3 cellular contexts compared by ENCODE assay signal in the genomic region with DNA sequence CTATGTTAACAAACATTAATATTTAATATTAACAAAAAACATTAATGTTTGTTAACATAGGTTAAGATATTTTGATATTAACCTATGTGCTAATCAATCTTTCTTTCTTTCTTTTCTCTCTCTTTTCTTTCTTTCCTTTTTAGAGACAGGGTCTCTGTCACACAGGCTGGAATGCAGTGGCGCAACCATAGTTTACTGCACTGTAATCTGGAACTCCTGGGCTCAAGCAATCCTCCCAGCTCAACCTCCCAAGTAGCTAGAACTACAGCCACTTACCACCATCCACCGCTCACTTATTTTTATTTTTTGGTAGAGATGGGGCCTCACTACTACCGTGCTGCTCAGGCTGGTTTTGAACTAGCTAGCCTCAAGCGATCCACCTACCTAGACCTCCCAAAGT.
TF ChIP-seq lines count a peak whose summit lies in the region.

No MANE protein-coding gene starts in this region.

TF ChIP-seq in IMR-90, 13 proteins besides CTCF, POLR2A, EP300 and RAD21:
- TF ChIP-seq SMC3 (IDR thresholded peaks at IDR 0.05; ENCODE audit: low read depth, low read length) (no peak), CEBPB (IDR thresholded peaks at IDR 0.05; ENCODE audit: low read depth, low read length) (peak; percentile 55), FOS (IDR thresholded peaks at IDR 0.05; ENCODE audit: low read depth, low read length) (no peak)

TF ChIP-seq in WTC11, 78 proteins besides CTCF, POLR2A, EP300 and RAD21:
- TF ChIP-seq NR3C1 (CRISPR knock-in tag; conservative IDR thresholded peaks at IDR 0.05; ENCODE audit: low read depth) (no peak), GTF2I (CRISPR knock-in tag; conservative IDR thresholded peaks at IDR 0.05) (no peak)
- TF ChIP-seq, protein P1, sequence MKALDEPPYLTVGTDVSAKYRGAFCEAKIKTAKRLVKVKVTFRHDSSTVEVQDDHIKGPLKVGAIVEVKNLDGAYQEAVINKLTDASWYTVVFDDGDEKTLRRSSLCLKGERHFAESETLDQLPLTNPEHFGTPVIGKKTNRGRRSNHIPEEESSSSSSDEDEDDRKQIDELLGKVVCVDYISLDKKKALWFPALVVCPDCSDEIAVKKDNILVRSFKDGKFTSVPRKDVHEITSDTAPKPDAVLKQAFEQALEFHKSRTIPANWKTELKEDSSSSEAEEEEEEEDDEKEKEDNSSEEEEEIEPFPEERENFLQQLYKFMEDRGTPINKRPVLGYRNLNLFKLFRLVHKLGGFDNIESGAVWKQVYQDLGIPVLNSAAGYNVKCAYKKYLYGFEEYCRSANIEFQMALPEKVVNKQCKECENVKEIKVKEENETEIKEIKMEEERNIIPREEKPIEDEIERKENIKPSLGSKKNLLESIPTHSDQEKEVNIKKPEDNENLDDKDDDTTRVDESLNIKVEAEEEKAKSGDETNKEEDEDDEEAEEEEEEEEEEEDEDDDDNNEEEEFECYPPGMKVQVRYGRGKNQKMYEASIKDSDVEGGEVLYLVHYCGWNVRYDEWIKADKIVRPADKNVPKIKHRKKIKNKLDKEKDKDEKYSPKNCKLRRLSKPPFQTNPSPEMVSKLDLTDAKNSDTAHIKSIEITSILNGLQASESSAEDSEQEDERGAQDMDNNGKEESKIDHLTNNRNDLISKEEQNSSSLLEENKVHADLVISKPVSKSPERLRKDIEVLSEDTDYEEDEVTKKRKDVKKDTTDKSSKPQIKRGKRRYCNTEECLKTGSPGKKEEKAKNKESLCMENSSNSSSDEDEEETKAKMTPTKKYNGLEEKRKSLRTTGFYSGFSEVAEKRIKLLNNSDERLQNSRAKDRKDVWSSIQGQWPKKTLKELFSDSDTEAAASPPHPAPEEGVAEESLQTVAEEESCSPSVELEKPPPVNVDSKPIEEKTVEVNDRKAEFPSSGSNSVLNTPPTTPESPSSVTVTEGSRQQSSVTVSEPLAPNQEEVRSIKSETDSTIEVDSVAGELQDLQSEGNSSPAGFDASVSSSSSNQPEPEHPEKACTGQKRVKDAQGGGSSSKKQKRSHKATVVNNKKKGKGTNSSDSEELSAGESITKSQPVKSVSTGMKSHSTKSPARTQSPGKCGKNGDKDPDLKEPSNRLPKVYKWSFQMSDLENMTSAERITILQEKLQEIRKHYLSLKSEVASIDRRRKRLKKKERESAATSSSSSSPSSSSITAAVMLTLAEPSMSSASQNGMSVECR (CRISPR knock-in tag; IDR thresholded peaks at IDR 0.05; ENCODE audit: borderline replicate concordance), result no peak

TF ChIP-seq in H1, 55 proteins besides CTCF, POLR2A, EP300 and RAD21:
- peak; percentile 70; the same call in 1 of the 2 replicates for TF ChIP-seq CEBPB (IDR thresholded peaks at IDR 0.05; ENCODE audit: low read depth, low read length)
- TF ChIP-seq, protein P2, sequence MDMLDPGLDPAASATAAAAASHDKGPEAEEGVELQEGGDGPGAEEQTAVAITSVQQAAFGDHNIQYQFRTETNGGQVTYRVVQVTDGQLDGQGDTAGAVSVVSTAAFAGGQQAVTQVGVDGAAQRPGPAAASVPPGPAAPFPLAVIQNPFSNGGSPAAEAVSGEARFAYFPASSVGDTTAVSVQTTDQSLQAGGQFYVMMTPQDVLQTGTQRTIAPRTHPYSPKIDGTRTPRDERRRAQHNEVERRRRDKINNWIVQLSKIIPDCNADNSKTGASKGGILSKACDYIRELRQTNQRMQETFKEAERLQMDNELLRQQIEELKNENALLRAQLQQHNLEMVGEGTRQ (IDR thresholded peaks at IDR 0.05; ENCODE audit: low read length), result no peak
- 0 out of 2 replicates have a peak, but pooled peaks have one; percentile 17 for TF ChIP-seq TEAD4 (IDR thresholded peaks at IDR 0.05; ENCODE audit: low read depth, low read length)
